In genomic region chr12:93215290-93215678, GRCh38 we compare ENCODE assay signal across 36 cellular contexts.
"Had no signal": no experiment of that assay in that cellular context is flagged by ENCODE, and none has a peak within 500 bp of the region (broad histone marks: within the 10 kb centered on the region; RNA-seq: fewer than 3 reads in every experiment).

No MANE protein-coding gene starts in this region.

- ATAC-seq: activated CD4-positive, alpha-beta T cell treated with anti-CD3 and anti-CD28 coated beads for 36 hours; activated CD8-positive, alpha-beta memory T cell treated with anti-CD3 and anti-CD28 coated beads, Interleukin-2, amount 10 ng/mL, durations not matched to agents 7 days and 5 days; activated CD8-positive, alpha-beta T cell treated with anti-CD3 and anti-CD28 coated beads, Interleukin-2, amount 10 ng/mL, durations not matched to agents 7 days and 5 days; activated naive CD4-positive, alpha-beta T cell treated with anti-CD3 and anti-CD28 coated beads, Interleukin-2, amount 50 U/mL, for 72 hours; activated T-cell treated with anti-CD3 and anti-CD28 coated beads, Interleukin-2, amount 50 U/mL, for 72 hours; foreskin keratinocyte; gastrocnemius medialis; heart left ventricle; T-helper 17 cell had no signal

- H3K36me3 ChIP-seq: ascending aorta, breast epithelium, cardiac muscle cell, esophagus muscularis mucosa, gastrocnemius medialis, heart left ventricle had no signal

- H3K9me3 Mint-ChIP-seq: activated CD4-positive, alpha-beta memory T cell treated with anti-CD3 and anti-CD28 coated beads for 36 hours; activated naive CD4-positive, alpha-beta T cell treated with anti-CD3 and anti-CD28 coated beads, Interleukin-2, amount 10 ng/mL, durations not matched to agents 7 days and 5 days; activated T-cell treated with anti-CD3 and anti-CD28 coated beads, Interleukin-2, amount 50 U/mL, for 24 hours; dendritic cell treated with granulocyte-macrophage colony-stimulating factor and Interleukin-4, amounts not matched to agents 40 ng/mL and 50 ng/mL, for 4 days had no signal

- H3K27ac ChIP-seq: ascending aorta, breast epithelium, cardiac muscle cell, coronary artery, dorsolateral prefrontal cortex, esophagus muscularis mucosa, foreskin keratinocyte, gastrocnemius medialis, heart left ventricle had no signal

- H3K36me3 Mint-ChIP-seq: activated CD4-positive, alpha-beta memory T cell treated with anti-CD3 and anti-CD28 coated beads for 36 hours; activated naive CD4-positive, alpha-beta T cell treated with anti-CD3 and anti-CD28 coated beads, Interleukin-2, amount 10 ng/mL, durations not matched to agents 7 days and 5 days; activated naive CD4-positive, alpha-beta T cell treated with anti-CD3 and anti-CD28 coated beads, Interleukin-2, amount 50 U/mL, for 72 hours; brain had no signal

- H3K4me3 Mint-ChIP-seq: activated CD4-positive, alpha-beta memory T cell treated with anti-CD3 and anti-CD28 coated beads for 36 hours; activated CD4-positive, alpha-beta T cell treated with anti-CD3 and anti-CD28 coated beads for 36 hours; activated CD4-positive, alpha-beta T cell treated with anti-CD3 and anti-CD28 coated beads, Interleukin-2, amount 10 ng/mL, durations not matched to agents 24 days and 14 days; activated CD8-positive, alpha-beta memory T cell treated with anti-CD3 and anti-CD28 coated beads, Interleukin-2, amount 10 ng/mL, durations not matched to agents 7 days and 5 days; activated CD8-positive, alpha-beta T cell treated with anti-CD3 and anti-CD28 coated beads, Interleukin-2, amount 10 ng/mL, durations not matched to agents 7 days and 5 days; activated naive CD4-positive, alpha-beta T cell treated with anti-CD3 and anti-CD28 coated beads, Interleukin-2, amount 10 ng/mL, durations not matched to agents 7 days and 5 days; activated naive CD8-positive, alpha-beta T cell treated with anti-CD3 and anti-CD28 coated beads, Interleukin-2, amount 10 ng/mL, durations not matched to agents 7 days and 5 days; activated T-cell treated with anti-CD3 and anti-CD28 coated beads, Interleukin-2, amount 50 U/mL, for 24 hours; activated T-cell treated with anti-CD3 and anti-CD28 coated beads, Interleukin-2, amount 50 U/mL, for 72 hours; brain; dendritic cell treated with granulocyte-macrophage colony-stimulating factor and Interleukin-4, amounts not matched to agents 40 ng/mL and 50 ng/mL, for 4 days; T-helper 17 cell; T-helper 2 cell treated with Interferon-gamma antibody and Interleukin-4, amounts not matched to agents 5 μg/mL and 100 μg/mL, for 36 hours had no signal

- H3K4me3 ChIP-seq: ascending aorta, breast epithelium, cardiac muscle cell, coronary artery, dorsolateral prefrontal cortex, esophagus muscularis mucosa, gastrocnemius medialis, heart left ventricle had no signal

- DNase-seq: activated CD4-positive, alpha-beta memory T cell treated with anti-CD3 and anti-CD28 coated beads for 36 hours; activated CD4-positive, alpha-beta T cell treated with anti-CD3 and anti-CD28 coated beads for 36 hours; activated CD4-positive, alpha-beta T cell treated with anti-CD3 and anti-CD28 coated beads, Interleukin-2, amount 10 ng/mL, durations not matched to agents 24 days and 14 days; activated CD4-positive, CD25-positive, alpha-beta regulatory T cell; activated CD4-positive, CD25-positive, alpha-beta regulatory T cell treated with anti-CD3 and anti-CD28 coated beads, Interleukin-2, amount 50 U/mL, for 72 hours; activated CD8-positive, alpha-beta memory T cell treated with anti-CD3 and anti-CD28 coated beads, Interleukin-2, amount 10 ng/mL, durations not matched to agents 7 days and 5 days; activated CD8-positive, alpha-beta memory T cell treated with anti-CD3 and anti-CD28 coated beads, Interleukin-2, amount 50 U/mL, for 4 hours; activated CD8-positive, alpha-beta T cell treated with anti-CD3 and anti-CD28 coated beads, Interleukin-2, amount 10 ng/mL, durations not matched to agents 7 days and 5 days; activated gamma-delta T cell; activated naive CD4-positive, alpha-beta T cell; activated naive CD4-positive, alpha-beta T cell treated with anti-CD3 and anti-CD28 coated beads, Interleukin-2, amount 10 ng/mL, durations not matched to agents 7 days and 5 days; activated naive CD8-positive, alpha-beta T cell treated with anti-CD3 and anti-CD28 coated beads, Interleukin-2, amount 10 ng/mL, durations not matched to agents 7 days and 5 days; activated T-cell treated with anti-CD3 and anti-CD28 coated beads for 4 hours; activated T-cell treated with anti-CD3 and anti-CD28 coated beads, Interleukin-2, amount 50 U/mL, for 24 hours; activated T-cell treated with anti-CD3 and anti-CD28 coated beads, Interleukin-2, amount 50 U/mL, for 72 hours; central memory CD4-positive, alpha-beta T cell; cerebellar nuclear complex; dorsolateral prefrontal cortex; effector memory CD4-positive, alpha-beta T cell; erythroblast; foreskin keratinocyte; gastrocnemius medialis; glutamatergic neuron; heart left ventricle; T-helper 1 cell; T-helper 17 cell; T1000 had no signal

- H3K9me3 ChIP-seq: ascending aorta, breast epithelium, esophagus muscularis mucosa, gastrocnemius medialis had no signal

- H3K27me3 ChIP-seq: ascending aorta, breast epithelium, cardiac muscle cell, dorsolateral prefrontal cortex, esophagus muscularis mucosa, foreskin keratinocyte, gastrocnemius medialis, heart left ventricle had no signal

- H3K4me1 ChIP-seq: ascending aorta, breast epithelium, esophagus muscularis mucosa, foreskin keratinocyte had no signal

- H3K27me3 Mint-ChIP-seq: activated CD4-positive, alpha-beta T cell treated with anti-CD3 and anti-CD28 coated beads for 36 hours; activated CD8-positive, alpha-beta memory T cell treated with anti-CD3 and anti-CD28 coated beads, Interleukin-2, amount 10 ng/mL, durations not matched to agents 7 days and 5 days; dendritic cell treated with granulocyte-macrophage colony-stimulating factor and Interleukin-4, amounts not matched to agents 40 ng/mL and 50 ng/mL, for 4 days had no signal

- H3K4me1 Mint-ChIP-seq: activated CD4-positive, alpha-beta T cell treated with anti-CD3 and anti-CD28 coated beads for 36 hours; activated CD4-positive, alpha-beta T cell treated with anti-CD3 and anti-CD28 coated beads, Interleukin-2, amount 10 ng/mL, durations not matched to agents 24 days and 14 days; activated CD8-positive, alpha-beta memory T cell treated with anti-CD3 and anti-CD28 coated beads, Interleukin-2, amount 10 ng/mL, durations not matched to agents 7 days and 5 days; activated naive CD4-positive, alpha-beta T cell treated with anti-CD3 and anti-CD28 coated beads, Interleukin-2, amount 10 ng/mL, durations not matched to agents 7 days and 5 days; activated naive CD8-positive, alpha-beta T cell treated with anti-CD3 and anti-CD28 coated beads, Interleukin-2, amount 10 ng/mL, durations not matched to agents 7 days and 5 days; brain; T-helper 17 cell had no signal

- H3K27ac Mint-ChIP-seq: activated CD4-positive, alpha-beta memory T cell treated with anti-CD3 and anti-CD28 coated beads for 36 hours; activated CD4-positive, alpha-beta T cell treated with anti-CD3 and anti-CD28 coated beads for 36 hours; activated CD4-positive, alpha-beta T cell treated with anti-CD3 and anti-CD28 coated beads, Interleukin-2, amount 10 ng/mL, durations not matched to agents 24 days and 14 days; activated CD8-positive, alpha-beta memory T cell treated with anti-CD3 and anti-CD28 coated beads, Interleukin-2, amount 10 ng/mL, durations not matched to agents 7 days and 5 days; activated CD8-positive, alpha-beta T cell treated with anti-CD3 and anti-CD28 coated beads, Interleukin-2, amount 10 ng/mL, durations not matched to agents 7 days and 5 days; activated naive CD4-positive, alpha-beta T cell treated with anti-CD3 and anti-CD28 coated beads, Interleukin-2, amount 10 ng/mL, durations not matched to agents 7 days and 5 days; activated naive CD8-positive, alpha-beta T cell treated with anti-CD3 and anti-CD28 coated beads, Interleukin-2, amount 10 ng/mL, durations not matched to agents 7 days and 5 days; activated T-cell treated with anti-CD3 and anti-CD28 coated beads, Interleukin-2, amount 50 U/mL, for 24 hours; activated T-cell treated with anti-CD3 and anti-CD28 coated beads, Interleukin-2, amount 50 U/mL, for 72 hours; brain; dendritic cell treated with granulocyte-macrophage colony-stimulating factor and Interleukin-4, amounts not matched to agents 40 ng/mL and 50 ng/mL, for 4 days; T-helper 17 cell; T-helper 2 cell treated with Interferon-gamma antibody and Interleukin-4, amounts not matched to agents 5 μg/mL and 100 μg/mL, for 36 hours had no signal
